14 cellular contexts compared by ENCODE assay signal in genomic region chr17:2940352-2940751, GRCh38.
DNase-seq lines count a peak whose midpoint lies in the region; ATAC-seq and TF ChIP-seq lines count a peak whose summit lies in the region.
"Had no signal": no experiment of that assay in that cellular context is flagged by ENCODE, and none has a peak within 500 bp of the region (broad histone marks: within the 10 kb centered on the region; RNA-seq: fewer than 3 reads in every experiment).

No MANE protein-coding gene starts in this region.

- TF ChIP-seq POLR2A in gastroesophageal sphincter (IDR thresholded peaks at IDR 0.05), result no peak

- H3K36me3 ChIP-seq in OCI-LY7 (ENCODE audit: insufficient read depth, low read length) (no peaks in the 10 kb centered on the region), gastroesophageal sphincter (no peaks in the 10 kb centered on the region)

- CTCF ChIA-PET in OCI-LY7 (lab: Charles Lee; ENCODE audit: unreplicated experiment), result no interaction called here

- no TSS peak for BruUV-seq in OCI-LY7 (replicated peaks; lab: Mats Ljungman, UMichigan)

- H3K4me2 ChIP-seq in OCI-LY7 (ENCODE audit: low read length), result peak overlapping the region; percentile 28

- H2AFZ ChIP-seq in OCI-LY7 (ENCODE audit: low read length), result no peak overlapping the region

- H3K9me3 ChIP-seq in OCI-LY7 (ENCODE audit: low read length) (no peaks in the 10 kb centered on the region), gastroesophageal sphincter (no peaks in the 10 kb centered on the region)
- H3K9me3 ChIP-seq: Caco-2 had no signal

- DNase-seq in OCI-LY7 (ENCODE audit: low spot score) (no peak), medulla oblongata (ENCODE audit: extremely low spot score) (peak; percentile 80), substantia nigra (lab: John Stamatoyannopoulos, UW) (peak in 43 of 49 donors; percentile 17 to 85 (median 65)), GM10266 (ENCODE audit: extremely low spot score) (no peak)
- no peak for DNase-seq in activated T-cell treated with anti-CD3 and anti-CD28 coated beads, Interleukin-2, amount 50 U/mL, for 1 hour
- DNase-seq: activated T-cell treated with anti-CD3 and anti-CD28 coated beads, Interleukin-2, amount 50 U/mL, for 4 hours; Caco-2; HCEC 1CT; NCI-H2081 treated with DMSO at 0.1 percent for 48 hours had no signal

- POLR2A ChIA-PET in OCI-LY7 (lab: Charles Lee), result interaction anchor here (0.6 kb wide), 1 partner anchor 22 kb away, joined by 8 read pairs; no protein-coding TSS in a partner anchor

- H3K4me1 ChIP-seq in OCI-LY7 (ENCODE audit: insufficient read depth, low read length, poor library complexity, severe bottlenecking) (peaks cover 32% of the 10 kb centered on the region), gastroesophageal sphincter (peaks cover 0 to 15% (median 0%) of the 10 kb centered on the region in 3 donors)
- H3K4me1 ChIP-seq: Caco-2 had no signal

- no peaks in the 10 kb centered on the region for H3K27me3 ChIP-seq in gastroesophageal sphincter

- TF ChIP-seq CTCF in OCI-LY7 (conservative IDR thresholded peaks at IDR 0.05; ENCODE audit: low read length), result no peak
- no peak for TF ChIP-seq CTCF in gastroesophageal sphincter (IDR thresholded peaks at IDR 0.05)
- TF ChIP-seq CTCF in GM10266 (IDR thresholded peaks at IDR 0.05; ENCODE audit: control insufficient read depth, insufficient read depth, low read depth, missing control alignments), result no peak

- WGBS in gastroesophageal sphincter (ENCODE audit: low coverage in 1 of 2), 2 donors, result no CpG with 5 or more reads among the region's 15 CpGs

- no peaks in the 10 kb centered on the region for H3K79me2 ChIP-seq in OCI-LY7 (ENCODE audit: insufficient read depth, low read depth, low read length)

- H3K4me3 ChIP-seq in OCI-LY7 (ENCODE audit: low read depth, low read length, poor library complexity, severe bottlenecking), result no peak overlapping the region
- H3K4me3 ChIP-seq in gastroesophageal sphincter, result no peak overlapping the region
- H3K4me3 ChIP-seq: lung, skin epidermis had no signal

- intact Hi-C loops in OCI-LY7 (cut with micrococcal nuclease; ENCODE audit: unreplicated experiment), result no loop called here

- no peak overlapping the region for H3K27ac ChIP-seq in OCI-LY7 (ENCODE audit: low read depth, low read length, poor library complexity, severe bottlenecking)
- H3K27ac ChIP-seq in gastroesophageal sphincter, result peak overlapping the region in 2 of 4 donors; percentile 14 to 38
- H3K27ac ChIP-seq in substantia nigra (ENCODE audit: low read depth, low read length, poor library complexity, severe bottlenecking), result no peak overlapping the region

- no peaks in the 10 kb centered on the region for H4K20me1 ChIP-seq in OCI-LY7 (ENCODE audit: insufficient read depth, low read length)

- H3K9me2 ChIP-seq in OCI-LY7 (ENCODE audit: insufficient read depth, low read length), result no peaks in the 10 kb centered on the region

- peak; percentile 62 for ATAC-seq in gastroesophageal sphincter
- no peak for ATAC-seq in HG03196 (IDR thresholded peaks at IDR 0.05; ENCODE audit: unreplicated experiment)
- no peak for ATAC-seq in HG03571 (IDR thresholded peaks at IDR 0.05; ENCODE audit: unreplicated experiment)
- ATAC-seq: activated T-cell treated with anti-CD3 and anti-CD28 coated beads, Interleukin-2, amount 50 U/mL, for 4 hours had no signal

- TF ChIP-seq EP300 in gastroesophageal sphincter (IDR thresholded peaks at IDR 0.05), result no peak

Comparison
In these comparisons a context has a peak if more than half of its experiments do, and no peak if none do; other contexts are left out.
1. DNase-seq: peak in medulla oblongata (single experiment) and substantia nigra (43 of 49); none in OCI-LY7 (single experiment), GM10266 (single experiment) and activated T-cell treated with anti-CD3 and anti-CD28 coated beads, Interleukin-2, amount 50 U/mL, for 1 hour (single experiment).